ENCODE assay signal across 8 cellular contexts in genomic region chr2:27370816-27371620, GRCh38. TPM values are rescaled to one million over a fixed set of nuclear protein-coding genes. Genes with fewer than 3 reads are reported as not detected.
DNase-seq lines count a peak whose midpoint lies in the region; ATAC-seq and TF ChIP-seq lines count a peak whose summit lies in the region.

No MANE protein-coding gene starts in this region.

- peak overlapping the region; percentile 88 for H3K4me3 ChIP-seq in GM12865 (ENCODE audit: low read depth, low read length)
- peak overlapping the region; percentile 94 for H3K4me3 ChIP-seq in WI38 (ENCODE audit: low read depth, low read length)
- H3K4me3 ChIP-seq in muscle layer of colon (ENCODE audit: low read depth in 1 of 2, low read length in 2 of 2) = peak overlapping the region; percentile 81 to 92
- H3K4me3 ChIP-seq in upper lobe of right lung = peak overlapping the region; percentile 99

- no peaks in the 10 kb centered on the region for H3K27me3 ChIP-seq in muscle layer of colon (ENCODE audit: control insufficient read depth in 1 of 2, insufficient read depth in 2 of 2, low read length in 2 of 2)
- no peaks in the 10 kb centered on the region for H3K27me3 ChIP-seq in upper lobe of right lung

- H3K4me1 ChIP-seq in muscle layer of colon (ENCODE audit: insufficient read depth, low read length) = peaks cover 34% of the 10 kb centered on the region
- peaks cover 29% of the 10 kb centered on the region for H3K4me1 ChIP-seq in upper lobe of right lung

- peak; percentile 81 for DNase-seq in GM12865 (ENCODE audit: low read depth)
- DNase-seq in epithelial cell of prostate (ENCODE audit: low read depth, low spot score) = no peak
- DNase-seq in upper lobe of right lung = no peak
- DNase-seq in NCI-H128 (lab: John Stamatoyannopoulos, UW; ENCODE audit: unreplicated experiment) = no peak

- ATAC-seq in GM21737 (IDR thresholded peaks at IDR 0.05; ENCODE audit: unreplicated experiment) = peak; percentile 21
- peak; percentile 51 for ATAC-seq in upper lobe of right lung

- H3K27ac ChIP-seq in KOPT-K1 (ENCODE audit: low read depth, low read length, poor library complexity, severe bottlenecking) (peak overlapping the region; percentile 85), epithelial cell of prostate (peak overlapping the region; percentile 71), muscle layer of colon (ENCODE audit: low read depth, low read length) (peak overlapping the region; percentile 92), upper lobe of right lung (peak overlapping the region; percentile 94)

- H3K9ac ChIP-seq in muscle layer of colon (ENCODE audit: low read length) = peak overlapping the region; percentile 93

- intact Hi-C loops in upper lobe of right lung (cut with DNase I) = no loop called here

- H3K36me3 ChIP-seq in KOPT-K1 (ENCODE audit: insufficient read depth, low read length) (peaks cover 67% of the 10 kb centered on the region), muscle layer of colon (ENCODE audit: insufficient read depth, low read length) (peaks cover 63% of the 10 kb centered on the region), upper lobe of right lung (peaks cover 67% of the 10 kb centered on the region)

- TF ChIP-seq CTCF in GM12865 (IDR thresholded peaks at IDR 0.05; ENCODE audit: insufficient read depth, low read depth, low read length, missing control alignments) (no peak), WI38 (IDR thresholded peaks at IDR 0.05; ENCODE audit: low read depth, low read length) (no peak), upper lobe of right lung (IDR thresholded peaks at IDR 0.05) (no peak)

- H3K9me3 ChIP-seq in KOPT-K1 (ENCODE audit: insufficient read depth, low read length, poor library complexity, severe bottlenecking) = no peaks in the 10 kb centered on the region
- H3K9me3 ChIP-seq in muscle layer of colon (ENCODE audit: low read length) = no peaks in the 10 kb centered on the region
- no peaks in the 10 kb centered on the region for H3K9me3 ChIP-seq in upper lobe of right lung

RNA-seq across cellular contexts. Expression of gene SNX17, which starts 0.6 kb away (rescaled TPM):
- total RNA-seq in upper lobe of right lung = 97.6 TPM

RNA-seq across cellular contexts. Expression of gene EIF2B4, which starts 0.9 kb away (rescaled TPM):
- 35.0 TPM for total RNA-seq in upper lobe of right lung

RNA-seq across cellular contexts. Expression of gene ZNF513, which starts 9.5 kb away (rescaled TPM):
- 14.2 TPM for total RNA-seq in upper lobe of right lung

RNA-seq across cellular contexts. Expression of gene GTF3C2, which starts 14.5 kb away (rescaled TPM):
- 54.4 TPM for total RNA-seq in upper lobe of right lung

RNA-seq across cellular contexts. Expression of gene PPM1G, which starts 38.4 kb away (rescaled TPM):
- total RNA-seq in upper lobe of right lung = 51.8 TPM
